In genomic region chr20:54368578-54368977, GRCh38 we compare ENCODE assay signal across 15 cellular contexts.
"Had no signal": no experiment of that assay in that cellular context is flagged by ENCODE, and none has a peak within 500 bp of the region (broad histone marks: within the 10 kb centered on the region; RNA-seq: fewer than 3 reads in every experiment).

No MANE protein-coding gene starts in this region.

- H2AFZ ChIP-seq: neural progenitor cell, parathyroid adenoma had no signal

- H3K79me2 ChIP-seq: parathyroid adenoma had no signal

- H3K27ac ChIP-seq: heart left ventricle, neural progenitor cell, parathyroid adenoma, tibial artery had no signal

- H3K9ac ChIP-seq: neural progenitor cell, parathyroid adenoma had no signal

- H3K27me3 ChIP-seq: heart left ventricle, neural progenitor cell, tibial artery had no signal

- H3K36me3 ChIP-seq: heart left ventricle, neural progenitor cell, tibial artery had no signal

- H3K4me3 ChIP-seq: heart left ventricle, neural progenitor cell, tibial artery had no signal

- DNase-seq: activated CD4-positive, alpha-beta T cell treated with anti-CD3 and anti-CD28 coated beads, Interleukin-2, amount 50 U/mL, for 48 hours; activated CD8-positive, alpha-beta memory T cell treated with anti-CD3 and anti-CD28 coated beads, Interleukin-2, amount 10 ng/mL, durations not matched to agents 7 days and 5 days; activated effector memory CD4-positive, alpha-beta T cell treated with Interleukin-2 at 50 U/mL for 16 hours; activated T-cell treated with anti-CD3 and anti-CD28 coated beads, Interleukin-2, amount 50 U/mL, for 24 hours; amniotic stem cell; endodermal cell; erythroblast; foreskin melanocyte; heart left ventricle; islet precursor cell; left ventricle myocardium superior; right cardiac atrium; tibial artery had no signal

- H3K4me2 ChIP-seq: neural progenitor cell had no signal

- H3K4me1 ChIP-seq: heart left ventricle, neural progenitor cell, parathyroid adenoma, tibial artery had no signal

- H3K9me3 ChIP-seq: heart left ventricle, tibial artery had no signal
